In the genomic region with DNA sequence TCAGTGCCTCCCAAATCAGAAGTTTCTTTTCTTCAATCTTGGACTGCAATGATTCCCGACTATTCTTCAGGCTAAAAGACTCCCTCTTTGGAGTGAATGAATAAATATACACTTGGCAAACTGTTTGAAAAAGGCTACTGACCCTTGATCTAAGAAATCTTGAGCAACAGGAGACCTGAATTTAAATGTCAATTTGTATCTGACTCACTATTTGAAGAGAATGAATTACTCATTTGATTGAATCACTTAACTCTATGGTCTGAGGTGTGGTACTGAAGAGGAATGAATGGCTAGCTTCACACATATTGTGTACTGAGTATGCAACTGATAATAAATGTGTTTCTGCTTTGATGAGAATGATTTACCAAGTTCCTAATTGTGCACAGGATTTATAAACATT, we compare ENCODE assay signal across 21 cellular contexts. TPM values are rescaled to one million over a fixed set of nuclear protein-coding genes. Genes with fewer than 3 reads are reported as not detected.
DNase-seq lines count a peak whose midpoint lies in the region; ATAC-seq, FAIRE-seq and TF ChIP-seq lines count a peak whose summit lies in the region.
"Had no signal": no experiment of that assay in that cellular context is flagged by ENCODE, and none has a peak within 500 bp of the region (broad histone marks: within the 10 kb centered on the region; RNA-seq: fewer than 3 reads in every experiment).

No MANE protein-coding gene starts in this region.

- peak; percentile 52 for ATAC-seq in RWPE2 (ENCODE audit: low read depth)
- ATAC-seq: effector memory CD8-positive, alpha-beta T cell; GM23338; stimulated activated naive CD8-positive, alpha-beta T cell treated with anti-CD3 and anti-CD28 coated beads, Interleukin-15, amount 100 ng/mL, for 72 hours had no signal

- H3K4me2 ChIP-seq in hepatocyte (no peak overlapping the region), trophoblast cell (ENCODE audit: low read length) (no peak overlapping the region)
- H3K4me2 ChIP-seq: GM23338, SK-N-SH had no signal

- WGBS in hepatocyte (ENCODE audit: low lambda C conversion rate, missing lambda C conversion rate), result 31% methylated on average over 1 of the region's 1 CpG
- WGBS in small intestine, 3 donors, result 11 to 47% (median 33%) methylated on average over 1 of the region's 1 CpG
- WGBS in trophoblast cell (ENCODE audit: extremely low coverage, insufficient coverage, insufficient read length), result no CpG with 5 or more reads among the region's 1 CpG

- no peak overlapping the region for H4K8ac ChIP-seq in trophoblast cell (ENCODE audit: low read depth, low read length)

- no peaks in the 10 kb centered on the region for H3K9me2 ChIP-seq in hepatocyte (replicated peaks; ENCODE audit: insufficient read depth)
- H3K9me2 ChIP-seq: SK-N-SH had no signal

- H2BK120ac ChIP-seq in trophoblast cell (ENCODE audit: insufficient read depth, low read length, poor library complexity), result no peak overlapping the region

- H2BK12ac ChIP-seq in trophoblast cell (ENCODE audit: low read length), result no peak overlapping the region

- no peak overlapping the region for H4K12ac ChIP-seq in trophoblast cell (ENCODE audit: low read depth, low read length)

- H2AK5ac ChIP-seq in trophoblast cell (ENCODE audit: low read length), result no peak overlapping the region

- no peak overlapping the region for H3K4me3 ChIP-seq in RWPE2 (ENCODE audit: severe bottlenecking)
- no peak overlapping the region for H3K4me3 ChIP-seq in hepatocyte
- no peak overlapping the region for H3K4me3 ChIP-seq in small intestine (ENCODE audit: low read depth in 1 of 2, low read length in 2 of 2)
- H3K4me3 ChIP-seq in trophoblast cell (ENCODE audit: low read depth, low read length), result no peak overlapping the region
- H3K4me3 ChIP-seq: GM23338, Peyer's patch, tibial nerve had no signal

- no peak overlapping the region for H2BK5ac ChIP-seq in trophoblast cell (ENCODE audit: low read depth, low read length, poor library complexity)

- no peak overlapping the region for H3K14ac ChIP-seq in trophoblast cell (ENCODE audit: low read length)

- H3K79me1 ChIP-seq in trophoblast cell (ENCODE audit: low read length), result peaks cover 16% of the 10 kb centered on the region

- H2AFZ ChIP-seq in hepatocyte, result no peak overlapping the region
- no peak overlapping the region for H2AFZ ChIP-seq in trophoblast cell (ENCODE audit: insufficient read depth, low read length, poor library complexity)
- H2AFZ ChIP-seq: GM23338 had no signal

- H3K27me3 ChIP-seq in RWPE2 (ENCODE audit: insufficient read depth, poor library complexity, severe bottlenecking), result no peaks in the 10 kb centered on the region
- no peaks in the 10 kb centered on the region for H3K27me3 ChIP-seq in hepatocyte
- H3K27me3 ChIP-seq in small intestine (ENCODE audit: control insufficient read depth in 2 of 2, insufficient read depth in 2 of 2, low read length in 2 of 2), result no peaks in the 10 kb centered on the region
- no peaks in the 10 kb centered on the region for H3K27me3 ChIP-seq in trophoblast cell (ENCODE audit: insufficient read depth, low read length)
- H3K27me3 ChIP-seq: neutrophil, Peyer's patch, tibial nerve had no signal

- no peak overlapping the region for H3K18ac ChIP-seq in trophoblast cell (ENCODE audit: low read length)

- TF ChIP-seq CTCF in RWPE2 (IDR thresholded peaks at IDR 0.05; ENCODE audit: poor library complexity, severe bottlenecking) (no peak), hepatocyte (IDR thresholded peaks at IDR 0.05; ENCODE audit: poor library complexity) (no peak)

- H3K4me1 ChIP-seq in RWPE2 (ENCODE audit: insufficient read depth, poor library complexity, severe bottlenecking) (peaks cover 22% of the 10 kb centered on the region), hepatocyte (ENCODE audit: insufficient read depth) (no peaks in the 10 kb centered on the region), small intestine (ENCODE audit: control insufficient read depth in 2 of 2, insufficient read depth in 1 of 2, low read depth in 1 of 2, low read length in 1 of 2) (no peaks in the 10 kb centered on the region), trophoblast cell (ENCODE audit: control insufficient read depth in 1 of 2, insufficient read depth in 2 of 2, low read length in 2 of 2) (peaks cover 0 to 2% of the 10 kb centered on the region in 2 experiments)

- peak; percentile 43 for DNase-seq in HPDE6-E6E7 (ENCODE audit: extremely low spot score)
- DNase-seq in RWPE2 (ENCODE audit: low spot score), result no peak
- DNase-seq in hepatocyte (ENCODE audit: low spot score), result peak; percentile 15
- DNase-seq in small intestine, result peak; percentile 80
- no peak for DNase-seq in NCI-H446 (lab: John Stamatoyannopoulos, UW)
- no peak for DNase-seq in trophoblast cell
- DNase-seq in SKM-1 treated with dmso at 0.1 percent for 144 hours (lab: John Stamatoyannopoulos, UW; ENCODE audit: unreplicated experiment), result no peak
- DNase-seq: activated CD4-positive, alpha-beta memory T cell treated with anti-CD3 and anti-CD28 coated beads, Interleukin-2, amount 10 ng/mL, durations not matched to agents 7 days and 5 days; activated CD4-positive, CD25-positive, alpha-beta regulatory T cell; activated T-cell treated with anti-CD3 and anti-CD28 coated beads, Interleukin-2, amount 50 U/mL, for 24 hours; effector memory CD8-positive, alpha-beta T cell; NCI-H187; NCI-H226; Peyer's patch; SK-N-SH; stimulated activated CD4-positive, alpha-beta T cell treated with anti-CD3 and anti-CD28 coated beads, Interleukin-4, amount 100 ng/mL, for 24 hours; stimulated activated naive CD8-positive, alpha-beta T cell treated with anti-CD3 and anti-CD28 coated beads, Interleukin-15, amount 100 ng/mL, for 72 hours had no signal

- H3K79me2 ChIP-seq in hepatocyte, result peaks cover under 1% of the 10 kb centered on the region
- H3K79me2 ChIP-seq in trophoblast cell (ENCODE audit: control insufficient read depth, insufficient read depth, low read length, poor library complexity), result peaks cover 6% of the 10 kb centered on the region

- H4K91ac ChIP-seq in trophoblast cell (ENCODE audit: low read depth, low read length), result no peak overlapping the region

- H3K36me3 ChIP-seq in RWPE2 (ENCODE audit: low read depth), result no peaks in the 10 kb centered on the region
- H3K36me3 ChIP-seq in hepatocyte (replicated peaks; ENCODE audit: insufficient read depth, low read depth), result no peaks in the 10 kb centered on the region
- no peaks in the 10 kb centered on the region for H3K36me3 ChIP-seq in small intestine (ENCODE audit: control insufficient read depth in 2 of 2, insufficient read depth in 2 of 2, low read length in 2 of 2)
- H3K36me3 ChIP-seq in trophoblast cell (ENCODE audit: control insufficient read depth in 1 of 2, insufficient read depth in 2 of 2, low read length in 2 of 2), result no peaks in the 10 kb centered on the region
- H3K36me3 ChIP-seq: neutrophil, Peyer's patch, tibial nerve had no signal

- H3K23ac ChIP-seq in trophoblast cell (ENCODE audit: low read length), result no peak overlapping the region

- H3K4ac ChIP-seq in trophoblast cell (ENCODE audit: low read depth, low read length), result no peak overlapping the region

- no peak overlapping the region for H3K9ac ChIP-seq in trophoblast cell (ENCODE audit: low read length)
- H3K9ac ChIP-seq: SK-N-SH had no signal

- no peaks in the 10 kb centered on the region for H4K20me1 ChIP-seq in hepatocyte (ENCODE audit: insufficient read depth, poor library complexity, severe bottlenecking)

- no peak for FAIRE-seq in small intestine (lab: Jason Lieb, UNC)
- FAIRE-seq: astrocyte had no signal

- H3K9me3 ChIP-seq in RWPE2 (ENCODE audit: severe bottlenecking) (no peaks in the 10 kb centered on the region), hepatocyte (ENCODE audit: low read depth) (no peaks in the 10 kb centered on the region), small intestine (ENCODE audit: control insufficient read depth, low read depth) (no peaks in the 10 kb centered on the region), trophoblast cell (ENCODE audit: insufficient read depth, low read depth, low read length) (no peaks in the 10 kb centered on the region)
- H3K9me3 ChIP-seq: neutrophil, Peyer's patch, SK-N-SH, tibial nerve had no signal

- H3K27ac ChIP-seq in RWPE2 (ENCODE audit: poor library complexity, severe bottlenecking) (peak overlapping the region; percentile 49), hepatocyte (peak overlapping the region; percentile 73), small intestine (ENCODE audit: low read depth in 1 of 2, low read length in 1 of 2) (no peak overlapping the region), trophoblast cell (ENCODE audit: low read depth, low read length) (no peak overlapping the region)
- H3K27ac ChIP-seq: tibial nerve had no signal

RNA-seq across cellular contexts. Expression of gene SMG7, which starts 4.6 kb away (rescaled TPM):
- total RNA-seq in hepatocyte, result 28.8 and 39.5 TPM in 2 replicates
- 22.3 and 28.1 TPM in 2 replicates for polyA plus RNA-seq in hepatocyte
- polyA plus RNA-seq in small intestine, result 10 to 100 TPM; 18.4 to 22.4 (median 22.1) TPM
- 104 and 105 TPM in 2 replicates for polyA plus RNA-seq in trophoblast cell (2013)

RNA-seq across cellular contexts. Expression of gene NMNAT2, which starts 49.5 kb away (rescaled TPM):
- 0.88 and 1.00 TPM in 2 replicates for total RNA-seq in hepatocyte
- 0.66 and 0.99 TPM in 2 replicates for polyA plus RNA-seq in hepatocyte
- polyA plus RNA-seq in small intestine, result 1 to 10 TPM in 1 of 3 donors, not detected in 2; 2.3 TPM
- polyA plus RNA-seq in trophoblast cell (2013), result 39.8 and 40.2 TPM in 2 replicates

Comparison
In these comparisons a context has a peak if more than half of its experiments do, and no peak if none do; other contexts are left out.
1. DNase-seq: peak in HPDE6-E6E7 (single experiment), hepatocyte (single experiment) and small intestine (single experiment); none in RWPE2 (single experiment), NCI-H446 (0 of 2), trophoblast cell (0 of 2) and SKM-1 treated with dmso at 0.1 percent for 144 hours (single experiment).
2. H3K27ac ChIP-seq: peak in RWPE2 (single experiment) and hepatocyte (single experiment); none in small intestine (0 of 2) and trophoblast cell (single experiment).